ENCODE assay signal across 11 cellular contexts in the genomic region with DNA sequence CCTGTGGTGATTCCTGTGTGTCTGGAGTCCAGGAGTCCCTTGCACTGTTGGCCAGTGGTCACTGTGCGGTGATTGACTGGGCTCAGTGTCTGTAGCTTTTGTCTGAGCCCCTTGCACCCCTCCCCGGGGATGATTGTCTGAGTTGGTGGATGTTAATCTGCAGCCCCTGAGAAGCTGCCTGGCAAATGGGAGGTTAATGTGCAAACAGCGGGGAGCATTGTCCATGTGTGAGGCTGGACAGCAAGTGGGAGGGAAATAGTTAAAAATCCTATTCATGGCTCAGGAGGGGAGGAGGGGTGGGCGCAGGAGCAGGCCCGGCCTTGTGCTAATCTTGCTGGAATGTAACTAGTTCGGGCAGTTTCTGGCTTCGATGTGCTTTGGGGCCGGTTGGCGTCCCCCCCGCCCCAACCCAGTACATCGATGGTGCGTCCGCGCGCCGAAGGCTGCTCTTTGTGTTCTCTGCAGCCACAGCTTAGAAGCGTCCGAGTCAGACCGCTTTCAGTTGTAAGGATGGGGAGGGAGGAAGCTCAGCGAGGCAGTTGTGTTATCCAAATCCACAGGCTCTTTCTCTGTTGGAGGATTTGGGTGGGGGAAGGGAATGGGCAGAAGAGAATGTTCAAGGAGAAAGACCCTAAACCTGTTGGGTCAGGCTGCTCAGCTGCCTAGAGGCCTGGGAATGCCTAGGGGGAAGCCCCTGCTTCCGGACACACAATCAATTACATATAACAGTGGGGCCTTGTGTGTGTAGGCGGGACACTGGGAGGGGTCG.
DNase-seq lines count a peak whose midpoint lies in the region; ATAC-seq and TF ChIP-seq lines count a peak whose summit lies in the region.
"Had no signal": no experiment of that assay in that cellular context is flagged by ENCODE, and none has a peak within 500 bp of the region (broad histone marks: within the 10 kb centered on the region; RNA-seq: fewer than 3 reads in every experiment).

No MANE protein-coding gene starts in this region.

- no peaks in the 10 kb centered on the region for H3K36me3 ChIP-seq in ascending aorta

- no peaks in the 10 kb centered on the region for H3K9me3 ChIP-seq in ascending aorta

- H3K4me3 ChIP-seq in ascending aorta (peak overlapping the region in 1 of 2 donors; percentile 44), retinal pigment epithelial cell (ENCODE audit: low read length) (peak overlapping the region; percentile 35)

- no peaks in the 10 kb centered on the region for H3K27me3 ChIP-seq in ascending aorta

- intact Hi-C loops in ascending aorta (cut with DNase I) = no loop called here

- ATAC-seq in GM21529 (IDR thresholded peaks at IDR 0.05; ENCODE audit: unreplicated experiment) (no peak), HG03520 (IDR thresholded peaks at IDR 0.05; ENCODE audit: unreplicated experiment) (no peak), HG03378 (IDR thresholded peaks at IDR 0.05; ENCODE audit: unreplicated experiment) (no peak)
- ATAC-seq: activated T-cell treated with anti-CD3 and anti-CD28 coated beads, Interleukin-2, amount 50 U/mL, for 72 hours had no signal

- TF ChIP-seq CTCF in ascending aorta (IDR thresholded peaks at IDR 0.05) (no peak), retinal pigment epithelial cell (conservative IDR thresholded peaks at IDR 0.05; ENCODE audit: low read depth, low read length) (no peak)

- H3K27ac ChIP-seq in ascending aorta = peak overlapping the region; percentile 62 to 81

- peaks cover 24 to 56% of the 10 kb centered on the region in 2 donors for H3K4me1 ChIP-seq in ascending aorta

- DNase-seq in GM03348 (ENCODE audit: low spot score) (peak; percentile 71), ascending aorta (ENCODE audit: low spot score in 2 of 2) (peak in 1 of 2 donors; percentile 76), hepatic stellate cell (ENCODE audit: low spot score) (peak; percentile 81), retinal pigment epithelial cell (ENCODE audit: low read depth) (peak; percentile 76), GF-D8 (lab: John Stamatoyannopoulos, UW) (no peak)
- DNase-seq: activated T-cell treated with anti-CD3 and anti-CD28 coated beads, Interleukin-2, amount 50 U/mL, for 72 hours; RPMI8226; stimulated activated CD4-positive, alpha-beta T cell treated with anti-CD3 and anti-CD28 coated beads, Interleukin-4, amount 100 ng/mL, for 1 hour had no signal
